15 cellular contexts compared by ENCODE assay signal in the genomic region with DNA sequence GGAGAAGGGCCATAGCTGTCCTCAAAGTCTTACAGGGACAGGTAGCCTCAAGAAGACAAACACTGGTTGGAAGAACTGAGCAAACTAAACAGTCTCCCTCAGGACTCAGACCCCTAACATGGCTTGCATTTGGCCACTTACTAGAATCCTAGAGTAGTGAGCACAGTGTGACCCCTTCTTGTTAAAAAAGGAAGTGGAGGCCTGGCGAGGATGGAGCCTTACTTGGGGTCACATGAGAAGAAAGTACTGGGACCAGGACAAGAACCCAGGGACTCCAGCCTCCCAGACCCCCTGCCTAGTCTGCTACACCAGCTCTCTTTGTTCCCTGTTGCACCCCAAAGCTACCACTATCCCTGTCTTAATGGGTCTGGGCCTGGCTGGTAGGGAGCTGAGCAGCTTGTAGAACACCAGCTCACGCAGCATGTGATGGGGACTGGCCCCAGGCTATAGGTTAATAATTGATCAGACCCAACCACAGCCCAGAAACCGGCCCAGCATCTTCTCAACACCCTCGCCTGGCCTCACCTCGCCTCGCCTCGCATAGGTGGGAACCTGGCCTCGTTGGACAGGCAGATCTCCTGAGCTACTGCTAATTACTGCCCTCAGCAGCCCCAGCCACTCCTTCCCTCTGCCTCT. TPM values are rescaled to one million over a fixed set of nuclear protein-coding genes. Genes with fewer than 3 reads are reported as not detected.
DNase-seq lines count a peak whose midpoint lies in the region; ATAC-seq and TF ChIP-seq lines count a peak whose summit lies in the region.
"Had no signal": no experiment of that assay in that cellular context is flagged by ENCODE, and none has a peak within 500 bp of the region (broad histone marks: within the 10 kb centered on the region; RNA-seq: fewer than 3 reads in every experiment).

No MANE protein-coding gene starts in this region.

- H3K4me1 ChIP-seq in heart right ventricle, result peaks cover 0 to 6% (median 0%) of the 10 kb centered on the region in 9 donors

- no peak overlapping the region for H3K27ac ChIP-seq in heart right ventricle
- no peak overlapping the region for H3K27ac ChIP-seq in brain microvascular endothelial cell
- H3K27ac ChIP-seq: thoracic aorta had no signal

- WGBS in heart right ventricle, 2 donors, result 93 to 94% methylated on average over 8 of the region's 8 CpGs

- H3K27me3 Mint-ChIP-seq in HFFc6 (ENCODE audit: insufficient read depth), result peaks cover 23% of the 10 kb centered on the region
- H3K27me3 Mint-ChIP-seq in activated T-cell treated with anti-CD3 and anti-CD28 coated beads, Interleukin-2, amount 50 U/mL, for 4 hours (ENCODE audit: low read depth), result no peaks in the 10 kb centered on the region
- H3K27me3 Mint-ChIP-seq: CD8-positive, alpha-beta memory T cell; natural killer cell treated with Interleukin-12 subunit alpha and Interleukin-12 subunit beta and Interleukin-15 and Interleukin-18, amount 100 ng/mL, for 72 hours had no signal

- H3K27me3 ChIP-seq in heart right ventricle, result no peaks in the 10 kb centered on the region
- H3K27me3 ChIP-seq in brain microvascular endothelial cell (replicated peaks), result no peaks in the 10 kb centered on the region

- no peaks in the 10 kb centered on the region for H3K9me3 ChIP-seq in heart right ventricle
- H3K9me3 ChIP-seq: thoracic aorta had no signal

- TF ChIP-seq CTCF in heart right ventricle (IDR thresholded peaks at IDR 0.05) (no peak), brain microvascular endothelial cell (IDR thresholded peaks at IDR 0.05; ENCODE audit: low read depth, low read length, missing control alignments) (no peak), HFFc6 (IDR thresholded peaks at IDR 0.05) (no peak)

- ATAC-seq in Right ventricle myocardium superior (ENCODE audit: poor library complexity) (no peak), heart right ventricle (no peak), HG03159 (IDR thresholded peaks at IDR 0.05; ENCODE audit: unreplicated experiment) (peak; percentile 62)
- ATAC-seq in activated T-cell treated with anti-CD3 and anti-CD28 coated beads, Interleukin-2, amount 50 U/mL, for 4 hours, result no peak
- ATAC-seq: natural killer cell treated with Interleukin-12 subunit alpha and Interleukin-12 subunit beta and Interleukin-15 and Interleukin-18, amount 100 ng/mL, for 72 hours; Panc1 had no signal

- intact Hi-C loops in Right ventricle myocardium superior (cut with DNase I) (no loop called here), heart right ventricle (cut with DNase I) (no loop called here)

- H3K27ac Mint-ChIP-seq in HFFc6, result no peak overlapping the region
- H3K27ac Mint-ChIP-seq: natural killer cell treated with Interleukin-12 subunit alpha and Interleukin-12 subunit beta and Interleukin-15 and Interleukin-18, amount 100 ng/mL, for 72 hours had no signal

- H3K36me3 Mint-ChIP-seq in HFFc6 (ENCODE audit: low read depth), result no peaks in the 10 kb centered on the region
- H3K36me3 Mint-ChIP-seq in activated T-cell treated with anti-CD3 and anti-CD28 coated beads, Interleukin-2, amount 50 U/mL, for 4 hours (ENCODE audit: insufficient read depth), result no peaks in the 10 kb centered on the region
- H3K36me3 Mint-ChIP-seq: CD8-positive, alpha-beta memory T cell; natural killer cell treated with Interleukin-12 subunit alpha and Interleukin-12 subunit beta and Interleukin-15 and Interleukin-18, amount 100 ng/mL, for 72 hours had no signal

- H3K36me3 ChIP-seq in heart right ventricle (peaks cover 0 to 9% (median 0%) of the 10 kb centered on the region in 9 donors), brain microvascular endothelial cell (replicated peaks) (no peaks in the 10 kb centered on the region)
- H3K36me3 ChIP-seq: thoracic aorta had no signal

- H3K9me3 Mint-ChIP-seq in HFFc6, result no peaks in the 10 kb centered on the region
- no peaks in the 10 kb centered on the region for H3K9me3 Mint-ChIP-seq in activated T-cell treated with anti-CD3 and anti-CD28 coated beads, Interleukin-2, amount 50 U/mL, for 4 hours
- H3K9me3 Mint-ChIP-seq: CD8-positive, alpha-beta memory T cell; natural killer cell treated with Interleukin-12 subunit alpha and Interleukin-12 subunit beta and Interleukin-15 and Interleukin-18, amount 100 ng/mL, for 72 hours had no signal

- no peak overlapping the region for H3K4me3 ChIP-seq in heart right ventricle
- no peak overlapping the region for H3K4me3 ChIP-seq in brain microvascular endothelial cell (ENCODE audit: low read depth, low read length)
- H3K4me3 ChIP-seq: thoracic aorta had no signal

- in situ Hi-C loops in brain microvascular endothelial cell (cut with HindIII; ENCODE audit: low pct_ligation_motif_present, low sequenced_read_pairs), result no loop called here

- DNase-seq in Right ventricle myocardium superior (peak; percentile 17), heart right ventricle (no peak), kidney tubule cell (ENCODE audit: low spot score) (peak; percentile 81), brain microvascular endothelial cell (no peak), NAMALWA (ENCODE audit: low spot score) (no peak), HFFc6 (no peak)
- no peak for DNase-seq in activated T-cell treated with anti-CD3 and anti-CD28 coated beads, Interleukin-2, amount 50 U/mL, for 4 hours
- DNase-seq: CD8-positive, alpha-beta memory T cell; effector memory CD4-positive, alpha-beta T cell; NCI-H2227 treated with DMSO at 0.1 percent for 48 hours; T-helper 2 cell had no signal

- peaks cover 6% of the 10 kb centered on the region for H3K4me1 Mint-ChIP-seq in HFFc6 (ENCODE audit: low read depth)
- no peaks in the 10 kb centered on the region for H3K4me1 Mint-ChIP-seq in activated T-cell treated with anti-CD3 and anti-CD28 coated beads, Interleukin-2, amount 50 U/mL, for 4 hours (ENCODE audit: low read depth)
- H3K4me1 Mint-ChIP-seq: CD8-positive, alpha-beta memory T cell had no signal

- H3K4me3 Mint-ChIP-seq in HFFc6, result no peak overlapping the region
- no peak overlapping the region for H3K4me3 Mint-ChIP-seq in activated T-cell treated with anti-CD3 and anti-CD28 coated beads, Interleukin-2, amount 50 U/mL, for 4 hours
- H3K4me3 Mint-ChIP-seq: CD8-positive, alpha-beta memory T cell; natural killer cell treated with Interleukin-12 subunit alpha and Interleukin-12 subunit beta and Interleukin-15 and Interleukin-18, amount 100 ng/mL, for 72 hours had no signal

RNA-seq across cellular contexts. Expression of gene DGAT2, which starts 17.6 kb away (rescaled TPM):
- total RNA-seq in Right ventricle myocardium superior, result 20.7 TPM
- total RNA-seq in heart right ventricle, result 10 to 100 TPM in 5 of 10 donors, 1 to 10 TPM in 5; 6.2 to 24.4 (median 10.3) TPM
- polyA plus RNA-seq in heart right ventricle, result 10 to 100 TPM in 1 of 2 donors, 1 to 10 TPM in 1; 9.2 to 17.2 TPM
- under 1 TPM; 0.23 to 0.55 (median 0.36) TPM for total RNA-seq in HFFc6 (2021; fragmentation: NEBNext Ultra II Directional; extraction: Animal tissue kit (Norgen Biotek cat#: 25700))
- total RNA-seq in activated T-cell treated with anti-CD3 and anti-CD28 coated beads, Interleukin-2, amount 50 U/mL, for 4 hours, result 1 to 10 TPM; 5.0 to 9.8 (median 5.8) TPM
- polyA plus RNA-seq: CD8-positive, alpha-beta memory T cell had no signal

RNA-seq across cellular contexts. Expression of gene UVRAG, which starts 28.8 kb away (rescaled TPM):
- total RNA-seq in Right ventricle myocardium superior, result 14.7 TPM
- 10 to 100 TPM; 12.2 to 18.3 (median 14.7) TPM for total RNA-seq in heart right ventricle
- polyA plus RNA-seq in heart right ventricle, result 1 to 10 TPM; 5.0 to 7.8 TPM
- 10 to 100 TPM in 4 of 6 experiments, 1 to 10 TPM in 2; 9.4 to 12.9 (median 10.7) TPM for total RNA-seq in HFFc6 (2021; fragmentation: NEBNext Ultra II Directional; extraction: Animal tissue kit (Norgen Biotek cat#: 25700))
- 10 to 100 TPM; 14.4 to 15.8 (median 14.5) TPM for total RNA-seq in activated T-cell treated with anti-CD3 and anti-CD28 coated beads, Interleukin-2, amount 50 U/mL, for 4 hours

Comparison
In these comparisons a context has a peak if more than half of its experiments do, and no peak if none do; other contexts are left out.
1. DNase-seq: peak in Right ventricle myocardium superior (single experiment) and kidney tubule cell (single experiment); none in heart right ventricle (0 of 2), brain microvascular endothelial cell (single experiment), NAMALWA (single experiment), HFFc6 (single experiment) and activated T-cell treated with anti-CD3 and anti-CD28 coated beads, Interleukin-2, amount 50 U/mL, for 4 hours (single experiment).